1 cellular context compared by ENCODE assay signal in the genomic region with DNA sequence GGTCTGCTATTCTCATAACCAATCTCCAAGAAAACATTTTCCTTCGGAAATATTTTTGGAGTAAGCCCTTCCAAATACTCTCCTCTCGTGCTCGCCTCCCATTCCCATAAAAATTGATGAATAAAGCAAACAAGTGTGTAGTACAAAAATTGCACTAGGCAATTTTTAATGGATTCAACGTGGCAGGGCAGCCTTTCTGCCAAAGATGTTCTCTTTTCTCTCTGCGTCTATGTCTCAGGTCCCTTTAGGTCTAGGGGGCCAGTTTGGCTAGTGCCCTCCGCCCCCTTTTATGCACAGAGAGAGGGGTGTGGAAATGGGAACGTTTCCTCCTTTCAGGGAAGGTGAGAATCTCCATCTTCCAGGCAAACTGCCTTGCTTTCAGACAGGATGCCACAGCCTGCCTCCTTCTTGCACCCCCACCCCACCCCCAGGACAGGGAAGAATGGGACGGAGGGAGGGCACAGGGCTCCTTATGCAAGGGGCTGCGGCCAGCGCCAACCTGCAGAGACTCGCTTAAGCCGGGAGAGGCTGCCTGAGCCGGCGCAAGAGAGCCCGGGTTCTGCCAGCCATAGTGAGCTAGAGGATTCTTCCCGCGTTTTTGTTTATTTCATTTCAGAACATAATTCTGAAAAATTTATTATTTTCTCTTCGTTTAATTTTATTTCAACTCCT.
TF ChIP-seq lines count a peak whose summit lies in the region.

No MANE protein-coding gene starts in this region.

TF ChIP-seq in H1, 55 proteins besides CTCF, POLR2A, EP300 and RAD21:
- TF ChIP-seq SP4 (IDR thresholded peaks at IDR 0.05; ENCODE audit: low read length) = no peak
- no peak for TF ChIP-seq CBX5 (IDR thresholded peaks at IDR 0.05; ENCODE audit: low read depth, low read length)
- TF ChIP-seq TAF1 (IDR thresholded peaks at IDR 0.05; ENCODE audit: low read depth, low read length) = peak; percentile 79
- TF ChIP-seq E2F6 (IDR thresholded peaks at IDR 0.05) = no peak
- TF ChIP-seq, protein P1, sequence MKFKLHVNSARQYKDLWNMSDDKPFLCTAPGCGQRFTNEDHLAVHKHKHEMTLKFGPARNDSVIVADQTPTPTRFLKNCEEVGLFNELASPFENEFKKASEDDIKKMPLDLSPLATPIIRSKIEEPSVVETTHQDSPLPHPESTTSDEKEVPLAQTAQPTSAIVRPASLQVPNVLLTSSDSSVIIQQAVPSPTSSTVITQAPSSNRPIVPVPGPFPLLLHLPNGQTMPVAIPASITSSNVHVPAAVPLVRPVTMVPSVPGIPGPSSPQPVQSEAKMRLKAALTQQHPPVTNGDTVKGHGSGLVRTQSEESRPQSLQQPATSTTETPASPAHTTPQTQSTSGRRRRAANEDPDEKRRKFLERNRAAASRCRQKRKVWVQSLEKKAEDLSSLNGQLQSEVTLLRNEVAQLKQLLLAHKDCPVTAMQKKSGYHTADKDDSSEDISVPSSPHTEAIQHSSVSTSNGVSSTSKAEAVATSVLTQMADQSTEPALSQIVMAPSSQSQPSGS (IDR thresholded peaks at IDR 0.05; ENCODE audit: low read length) = no peak
- no peak for TF ChIP-seq KDM4A (IDR thresholded peaks at IDR 0.05; ENCODE audit: low read depth, low read length, severe bottlenecking)
- no peak for TF ChIP-seq KDM5A (IDR thresholded peaks at IDR 0.05; ENCODE audit: low read length)
- TF ChIP-seq PHF8 (conservative IDR thresholded peaks at IDR 0.05; ENCODE audit: low read depth, low read length) = no peak
- TF ChIP-seq NRF1 (IDR thresholded peaks at IDR 0.05; ENCODE audit: low read depth, low read length) = no peak
- TF ChIP-seq SP1 (IDR thresholded peaks at IDR 0.05; ENCODE audit: low read depth, low read length) = no peak; the same call in 1 of the 2 replicates
- TF ChIP-seq MAX (IDR thresholded peaks at IDR 0.05) = peak; percentile 50; the same call in 1 of the 2 replicates
- TF ChIP-seq TAF7 (optimal IDR thresholded peaks at IDR 0.05; ENCODE audit: borderline replicate concordance, low read depth, low read length) = peak; percentile 58
- no peak for TF ChIP-seq BRCA1 (IDR thresholded peaks at IDR 0.05; ENCODE audit: low read depth, low read length)
- TF ChIP-seq FOSL1 (IDR thresholded peaks at IDR 0.05; ENCODE audit: insufficient read depth, low read depth, low read length) = no peak
- TF ChIP-seq SAP30 (IDR thresholded peaks at IDR 0.05; ENCODE audit: insufficient read depth, insufficient replicate concordance, low read length) = no peak
- no peak for TF ChIP-seq RNF2 (IDR thresholded peaks at IDR 0.05; ENCODE audit: borderline replicate concordance, low read depth, low read length, missing control alignments, poor library complexity, severe bottlenecking)
- TF ChIP-seq BCL11A (IDR thresholded peaks at IDR 0.05; ENCODE audit: low read depth in 2 of 2, low read length in 2 of 2) = no peak
- TF ChIP-seq POLR2AphosphoS5 (IDR thresholded peaks at IDR 0.05; ENCODE audit: low read depth, low read length) = peak; percentile 58; the same call in 1 of the 2 replicates
- TF ChIP-seq SP2 (IDR thresholded peaks at IDR 0.05; ENCODE audit: low read length) = no peak
- peak; percentile 36 for TF ChIP-seq TBP (IDR thresholded peaks at IDR 0.05; ENCODE audit: low read depth, low read length)
- no peak for TF ChIP-seq GTF2F1 (IDR thresholded peaks at IDR 0.05; ENCODE audit: borderline replicate concordance, low read depth, low read length)
- no peak for TF ChIP-seq CHD7 (IDR thresholded peaks at IDR 0.05; ENCODE audit: insufficient replicate concordance, low read length)
- TF ChIP-seq CREB1 (IDR thresholded peaks at IDR 0.05) = no peak
- no peak for TF ChIP-seq POU5F1 (IDR thresholded peaks at IDR 0.05; ENCODE audit: low read depth, low read length)
- no peak for TF ChIP-seq SIX5 (IDR thresholded peaks at IDR 0.05; ENCODE audit: low read depth, low read length)
- TF ChIP-seq KDM1A (IDR thresholded peaks at IDR 0.05; ENCODE audit: borderline replicate concordance, low read length) = no peak
- no peak for TF ChIP-seq ASH2L (IDR thresholded peaks at IDR 0.05; ENCODE audit: low read length)
- TF ChIP-seq EGR1 (IDR thresholded peaks at IDR 0.05; ENCODE audit: borderline replicate concordance, low read depth, low read length) = no peak; the same call in 1 of the 2 replicates
- TF ChIP-seq TCF12 (IDR thresholded peaks at IDR 0.05; ENCODE audit: low read depth, low read length) = no peak
- peak; percentile 73 for TF ChIP-seq CEBPB (IDR thresholded peaks at IDR 0.05; ENCODE audit: low read depth, low read length)
- TF ChIP-seq YY1 (IDR thresholded peaks at IDR 0.05; ENCODE audit: low read depth, low read length) = 0 out of 2 replicates have a peak, but pooled peaks have one; percentile 52
- no peak for TF ChIP-seq BACH1 (IDR thresholded peaks at IDR 0.05; ENCODE audit: low read length)
- TF ChIP-seq TEAD4 (IDR thresholded peaks at IDR 0.05; ENCODE audit: low read depth, low read length) = peak; percentile 43; the same call in 1 of the 2 replicates
- TF ChIP-seq RFX5 (IDR thresholded peaks at IDR 0.05; ENCODE audit: borderline replicate concordance, low read depth, low read length) = no peak
- TF ChIP-seq CHD1 (IDR thresholded peaks at IDR 0.05; ENCODE audit: low read depth, low read length) = no peak
- TF ChIP-seq HDAC6 (IDR thresholded peaks at IDR 0.05; ENCODE audit: low read depth, low read length) = no peak
- no peak for TF ChIP-seq MAFK (IDR thresholded peaks at IDR 0.05; ENCODE audit: low read depth, low read length)
- TF ChIP-seq SIRT6 (IDR thresholded peaks at IDR 0.05; ENCODE audit: low read length) = no peak
- peak in 1 of 2 experiments; percentile 70; a peak in 2 of 4 replicates for TF ChIP-seq SIN3A (conservative IDR thresholded peaks at IDR 0.05 in 1 of 2, IDR thresholded peaks at IDR 0.05 in 1 of 2; ENCODE audit: low read depth in 1 of 2, low read length in 2 of 2)
- TF ChIP-seq SRF (IDR thresholded peaks at IDR 0.05; ENCODE audit: low read depth, low read length) = no peak
- TF ChIP-seq EZH2 (IDR thresholded peaks at IDR 0.05; ENCODE audit: low read depth, low read length, severe bottlenecking) = peak; percentile 17
- TF ChIP-seq HDAC2 (IDR thresholded peaks at IDR 0.05; ENCODE audit: borderline replicate concordance in 1 of 2, low read depth in 2 of 2, low read length in 2 of 2) = no peak
- TF ChIP-seq RBBP5 (IDR thresholded peaks at IDR 0.05; ENCODE audit: borderline replicate concordance, low read depth, low read length) = no peak
- no peak for TF ChIP-seq CHD2 (IDR thresholded peaks at IDR 0.05; ENCODE audit: low read length)
- TF ChIP-seq CBX8 (IDR thresholded peaks at IDR 0.05; ENCODE audit: borderline replicate concordance, low read depth, low read length) = no peak
- peak; percentile 72 for TF ChIP-seq JUN (IDR thresholded peaks at IDR 0.05; ENCODE audit: low read depth, low read length)
- no peak for TF ChIP-seq RXRA (IDR thresholded peaks at IDR 0.05; ENCODE audit: insufficient read depth, low read depth, low read length)
- TF ChIP-seq ZNF274 (IDR thresholded peaks at IDR 0.05; ENCODE audit: borderline replicate concordance, extremely low read depth, low read length) = no peak
- TF ChIP-seq NANOG (IDR thresholded peaks at IDR 0.05; ENCODE audit: insufficient read depth, low read depth, low read length, poor library complexity, severe bottlenecking) = no peak
- TF ChIP-seq CTBP2 (IDR thresholded peaks at IDR 0.05; ENCODE audit: borderline replicate concordance, insufficient read depth, insufficient read length, low read length) = no peak
- TF ChIP-seq, protein P2, sequence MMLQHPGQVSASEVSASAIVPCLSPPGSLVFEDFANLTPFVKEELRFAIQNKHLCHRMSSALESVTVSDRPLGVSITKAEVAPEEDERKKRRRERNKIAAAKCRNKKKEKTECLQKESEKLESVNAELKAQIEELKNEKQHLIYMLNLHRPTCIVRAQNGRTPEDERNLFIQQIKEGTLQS (IDR thresholded peaks at IDR 0.05; ENCODE audit: insufficient read depth, low read depth, low read length) = no peak
- 0 out of 2 replicates have a peak, but pooled peaks have one; percentile 7 for TF ChIP-seq SUZ12 (IDR thresholded peaks at IDR 0.05; ENCODE audit: low read length)
- TF ChIP-seq, protein P3, sequence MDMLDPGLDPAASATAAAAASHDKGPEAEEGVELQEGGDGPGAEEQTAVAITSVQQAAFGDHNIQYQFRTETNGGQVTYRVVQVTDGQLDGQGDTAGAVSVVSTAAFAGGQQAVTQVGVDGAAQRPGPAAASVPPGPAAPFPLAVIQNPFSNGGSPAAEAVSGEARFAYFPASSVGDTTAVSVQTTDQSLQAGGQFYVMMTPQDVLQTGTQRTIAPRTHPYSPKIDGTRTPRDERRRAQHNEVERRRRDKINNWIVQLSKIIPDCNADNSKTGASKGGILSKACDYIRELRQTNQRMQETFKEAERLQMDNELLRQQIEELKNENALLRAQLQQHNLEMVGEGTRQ (IDR thresholded peaks at IDR 0.05; ENCODE audit: low read length) = no peak; the same call in 1 of the 2 replicates
- TF ChIP-seq GABPA (IDR thresholded peaks at IDR 0.05; ENCODE audit: borderline replicate concordance, insufficient read depth, low read length) = no peak
- TF ChIP-seq JUND (IDR thresholded peaks at IDR 0.05; ENCODE audit: low read length) = no peak
